13 cellular contexts compared by ENCODE assay signal in the genomic region with DNA sequence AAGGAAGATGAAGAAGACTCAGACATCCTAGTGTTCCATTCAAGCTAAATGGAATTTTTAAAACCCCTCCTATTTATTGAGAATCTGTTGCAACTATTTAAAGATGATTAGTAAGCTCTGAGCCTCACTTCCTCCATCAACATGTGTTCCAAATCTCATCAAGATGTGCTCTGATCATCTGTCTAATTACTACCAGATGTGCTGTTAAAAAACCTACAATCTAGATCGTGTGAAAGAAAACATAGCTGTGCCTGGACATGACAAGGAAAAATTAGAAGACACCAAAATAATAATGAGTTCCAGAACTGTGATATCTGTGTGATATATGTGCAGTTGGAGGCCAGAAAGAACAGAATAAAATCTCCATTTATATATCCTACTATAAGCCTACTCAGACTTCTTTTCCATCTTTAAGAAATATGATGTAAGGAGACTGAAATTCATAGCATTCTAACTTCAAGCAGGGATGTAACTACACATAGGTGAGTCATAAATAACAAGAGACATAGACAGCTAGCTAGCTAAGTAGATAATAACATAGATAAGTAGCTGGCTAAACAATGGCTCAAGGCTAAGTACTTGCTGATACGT. TPM values are rescaled to one million over a fixed set of nuclear protein-coding genes. Genes with fewer than 3 reads are reported as not detected.
DNase-seq lines count a peak whose midpoint lies in the region; ATAC-seq and TF ChIP-seq lines count a peak whose summit lies in the region.
"Had no signal": no experiment of that assay in that cellular context is flagged by ENCODE, and none has a peak within 500 bp of the region (broad histone marks: within the 10 kb centered on the region; RNA-seq: fewer than 3 reads in every experiment).

No MANE protein-coding gene starts in this region.

- 0 to 3% methylated on average over 2 of the region's 2 CpGs for WGBS in GM23248 (ENCODE audit: low coverage in 1 of 2, low lambda C conversion rate in 2 of 2, missing lambda C conversion rate in 2 of 2), 2 experiments
- WGBS in sigmoid colon, 2 donors: 85 to 87% methylated on average over 2 of the region's 2 CpGs

- DNase-seq in AG04449 (ENCODE audit: low read depth, low spot score) (peak; percentile 42), GM23248 (peak; percentile 87), fibroblast of villous mesenchyme (ENCODE audit: low read depth) (peak; percentile 67), sigmoid colon (no peak), GM19240 (ENCODE audit: insufficient read length, low spot score) (no peak), germinal center (ENCODE audit: low spot score) (no peak)
- DNase-seq in activated T-helper 2 cell treated with anti-CD3 and anti-CD28 coated beads, Interferon-gamma antibody, Interleukin-2, Interleukin-4, amounts not matched to agents 10 μg/mL and 5 μg/mL and 100 μg/mL, durations not matched to agents 14 hours and 24 hours and 36 hours (ENCODE audit: low spot score): no peak
- no peak for DNase-seq in CD8-positive, alpha-beta T cell
- DNase-seq: cerebellar nuclear complex, COR-L47, Kasumi-1, left ventricle myocardium superior had no signal

- peaks cover 77% of the 10 kb centered on the region for H3K79me2 ChIP-seq in GM23248 (ENCODE audit: insufficient read depth)

- H3K27me3 ChIP-seq in GM23248 (replicated peaks; ENCODE audit: insufficient read depth): no peaks in the 10 kb centered on the region
- H3K27me3 ChIP-seq in sigmoid colon: no peaks in the 10 kb centered on the region
- no peaks in the 10 kb centered on the region for H3K27me3 ChIP-seq in CD8-positive, alpha-beta T cell (ENCODE audit: insufficient read depth, low read length)

- H3K4me1 ChIP-seq in GM23248 (ENCODE audit: insufficient read depth) (peaks cover 50% of the 10 kb centered on the region), sigmoid colon (peaks cover 0 to 7% (median 2%) of the 10 kb centered on the region in 4 donors)
- H3K4me1 ChIP-seq in CD8-positive, alpha-beta T cell (ENCODE audit: insufficient read depth, low read length): peaks cover 25% of the 10 kb centered on the region

- TF ChIP-seq POLR2A in sigmoid colon (IDR thresholded peaks at IDR 0.05): no peak

- H3K27me3 Mint-ChIP-seq in activated T-helper 2 cell treated with anti-CD3 and anti-CD28 coated beads, Interferon-gamma antibody, Interleukin-2, Interleukin-4, amounts not matched to agents 10 μg/mL and 5 μg/mL and 100 μg/mL, durations not matched to agents 14 hours and 24 hours and 36 hours (ENCODE audit: low read depth): no peaks in the 10 kb centered on the region
- no peaks in the 10 kb centered on the region for H3K27me3 Mint-ChIP-seq in CD8-positive, alpha-beta T cell (ENCODE audit: low read depth)

- H3K27ac ChIP-seq in GM23248 (peak overlapping the region; percentile 86), sigmoid colon (no peak overlapping the region)
- no peak overlapping the region for H3K27ac ChIP-seq in CD8-positive, alpha-beta T cell (ENCODE audit: low read depth, low read length)

- TF ChIP-seq CTCF in AG04449 (IDR thresholded peaks at IDR 0.05; ENCODE audit: insufficient read depth, low read length, missing control alignments) (no peak), fibroblast of villous mesenchyme (IDR thresholded peaks at IDR 0.05; ENCODE audit: insufficient read depth, low read depth, low read length) (no peak), sigmoid colon (IDR thresholded peaks at IDR 0.05) (no peak)
- no peak for TF ChIP-seq CTCF in CD8-positive, alpha-beta T cell (IDR thresholded peaks at IDR 0.05)

- H3K36me3 ChIP-seq in GM23248 (ENCODE audit: low read depth) (peaks cover 42% of the 10 kb centered on the region), sigmoid colon (peaks cover 46 to 72% (median 63%) of the 10 kb centered on the region in 4 donors)
- peaks cover 67% of the 10 kb centered on the region for H3K36me3 ChIP-seq in CD8-positive, alpha-beta T cell (ENCODE audit: insufficient read depth, low read length)

- no peak for ATAC-seq in CD8-positive, alpha-beta T cell
- ATAC-seq: left ventricle myocardium superior, Right ventricle myocardium inferior had no signal

- peak overlapping the region; percentile 47 for H3K9ac ChIP-seq in GM23248

- CTCF ChIA-PET in AG04449 (lab: Yijun Ruan, JAX): interaction anchor here (0.7 to 2.7 kb wide), 9 partner anchors 8 to 292 kb away, joined by 3 to 10 read pairs (median 4); a partner anchor contains a TSS
- CTCF ChIA-PET in CD8-positive, alpha-beta T cell (lab: Charles Lee): interaction anchor here (0.9 to 1.3 kb wide), 2 partner anchors 24 to 33 kb away, joined by 5 read pairs; no protein-coding TSS in a partner anchor

- in situ Hi-C loops in GM23248 (cut with MboI): no loop called here

- POLR2A ChIA-PET in AG04449 (lab: Yijun Ruan, JAX): interaction anchor here (1.1 to 1.9 kb wide), 4 partner anchors 8 to 45 kb away, joined by 4 to 9 read pairs (median 8); a partner anchor contains a TSS
- POLR2A ChIA-PET in CD8-positive, alpha-beta T cell (lab: Charles Lee): no interaction called here

- no peaks in the 10 kb centered on the region for H4K20me1 ChIP-seq in GM23248 (ENCODE audit: insufficient read depth)

- no peaks in the 10 kb centered on the region for H3K9me3 Mint-ChIP-seq in activated T-helper 2 cell treated with anti-CD3 and anti-CD28 coated beads, Interferon-gamma antibody, Interleukin-2, Interleukin-4, amounts not matched to agents 10 μg/mL and 5 μg/mL and 100 μg/mL, durations not matched to agents 14 hours and 24 hours and 36 hours
- H3K9me3 Mint-ChIP-seq in CD8-positive, alpha-beta T cell: no peaks in the 10 kb centered on the region

- H3K36me3 Mint-ChIP-seq in activated T-helper 2 cell treated with anti-CD3 and anti-CD28 coated beads, Interferon-gamma antibody, Interleukin-2, Interleukin-4, amounts not matched to agents 10 μg/mL and 5 μg/mL and 100 μg/mL, durations not matched to agents 14 hours and 24 hours and 36 hours (ENCODE audit: low read depth): peaks cover 67% of the 10 kb centered on the region
- H3K36me3 Mint-ChIP-seq in CD8-positive, alpha-beta T cell: peaks cover 76% of the 10 kb centered on the region

- no peak for TF ChIP-seq EP300 in sigmoid colon (IDR thresholded peaks at IDR 0.05)

- intact Hi-C loops in activated T-helper 2 cell treated with anti-CD3 and anti-CD28 coated beads, Interferon-gamma antibody, Interleukin-2, Interleukin-4, amounts not matched to agents 10 μg/mL and 5 μg/mL and 100 μg/mL, durations not matched to agents 14 hours and 24 hours and 36 hours (cut with micrococcal nuclease): loop anchor here (10.0 kb wide), 1 partner anchor 756 kb away; no protein-coding TSS in a partner anchor
- intact Hi-C loops in sigmoid colon (cut with DNase I): loop anchor here (10.0 kb wide), 1 partner anchor 774 kb away; a partner anchor contains a TSS
- intact Hi-C loops in CD8-positive, alpha-beta T cell (cut with DNase I, micrococcal nuclease): loop anchor here (10.0 kb wide), 4 partner anchors 894 to 1506 kb away; a partner anchor contains a TSS

- H3K9me2 ChIP-seq in GM23248 (ENCODE audit: insufficient read depth): no peaks in the 10 kb centered on the region

- H3K4me1 Mint-ChIP-seq in activated T-helper 2 cell treated with anti-CD3 and anti-CD28 coated beads, Interferon-gamma antibody, Interleukin-2, Interleukin-4, amounts not matched to agents 10 μg/mL and 5 μg/mL and 100 μg/mL, durations not matched to agents 14 hours and 24 hours and 36 hours (ENCODE audit: low read depth): peaks cover 21% of the 10 kb centered on the region
- H3K4me1 Mint-ChIP-seq in CD8-positive, alpha-beta T cell (ENCODE audit: low read depth): peaks cover 47% of the 10 kb centered on the region

- H3K4me3 ChIP-seq in AG04449 (ENCODE audit: low read depth, low read length) (no peak overlapping the region), GM23248 (peak overlapping the region; percentile 42), fibroblast of villous mesenchyme (ENCODE audit: low read depth, low read length) (no peak overlapping the region), sigmoid colon (no peak overlapping the region)
- no peak overlapping the region for H3K4me3 ChIP-seq in CD8-positive, alpha-beta T cell (ENCODE audit: low read depth, low read length)

- peaks cover 56% of the 10 kb centered on the region for H3F3A ChIP-seq in GM23248 (ENCODE audit: insufficient read depth)

- no peak overlapping the region for H3K4me3 Mint-ChIP-seq in activated T-helper 2 cell treated with anti-CD3 and anti-CD28 coated beads, Interferon-gamma antibody, Interleukin-2, Interleukin-4, amounts not matched to agents 10 μg/mL and 5 μg/mL and 100 μg/mL, durations not matched to agents 14 hours and 24 hours and 36 hours (ENCODE audit: low read depth)
- H3K4me3 Mint-ChIP-seq in CD8-positive, alpha-beta T cell: no peak overlapping the region

- H3K9me3 ChIP-seq in GM23248 (ENCODE audit: low read depth) (no peaks in the 10 kb centered on the region), sigmoid colon (no peaks in the 10 kb centered on the region)
- H3K9me3 ChIP-seq in CD8-positive, alpha-beta T cell (ENCODE audit: low read length): no peaks in the 10 kb centered on the region

- H3K4me2 ChIP-seq in GM23248 (ENCODE audit: unreplicated experiment): peak overlapping the region; percentile 78

- no peak overlapping the region for H2AFZ ChIP-seq in GM23248

- peak overlapping the region; percentile 18 for H3K27ac Mint-ChIP-seq in activated T-helper 2 cell treated with anti-CD3 and anti-CD28 coated beads, Interferon-gamma antibody, Interleukin-2, Interleukin-4, amounts not matched to agents 10 μg/mL and 5 μg/mL and 100 μg/mL, durations not matched to agents 14 hours and 24 hours and 36 hours
- H3K27ac Mint-ChIP-seq in CD8-positive, alpha-beta T cell: no peak overlapping the region

RNA-seq across cellular contexts. Expression of a gene that starts 7.7 kb away (rescaled TPM):
- 62.1 and 76.4 TPM in 2 replicates for total RNA-seq in GM23248 (2014; rRNA removed; shearing (Covaris generic))
- polyA plus RNA-seq in GM23248 (2016; fragmentation: Nextera tagmentation; extraction: Ambion mirVana) (42.4 and 44.1 TPM in 2 replicates), sigmoid colon (10 to 100 TPM in 1 of 3 donors, 1 to 10 TPM in 2; 8.1 to 20.0 (median 9.0) TPM)
- total RNA-seq in activated T-helper 2 cell treated with anti-CD3 and anti-CD28 coated beads, Interferon-gamma antibody, Interleukin-2, Interleukin-4, amounts not matched to agents 10 μg/mL and 5 μg/mL and 100 μg/mL, durations not matched to agents 14 hours and 24 hours and 36 hours: 31.4 and 33.2 TPM in 2 replicates
- total RNA-seq in fibroblast of villous mesenchyme (33.5 and 54.4 TPM in 2 replicates), sigmoid colon (10 to 100 TPM; 30.3 to 37.5 (median 32.6) TPM)
- total RNA-seq in CD8-positive, alpha-beta T cell: 10 to 100 TPM; 51.5 to 56.5 TPM

RNA-seq across cellular contexts. Expression of a gene that starts 8.0 kb away (rescaled TPM):
- total RNA-seq in GM23248 (2014; rRNA removed; shearing (Covaris generic)): 9.4 and 10.4 TPM in 2 replicates
- polyA plus RNA-seq in GM23248 (2016; fragmentation: Nextera tagmentation; extraction: Ambion mirVana) (32.3 and 32.4 TPM in 2 replicates), sigmoid colon (10 to 100 TPM; 15.0 to 20.4 (median 19.2) TPM)
- 15.1 and 18.3 TPM in 2 replicates for total RNA-seq in activated T-helper 2 cell treated with anti-CD3 and anti-CD28 coated beads, Interferon-gamma antibody, Interleukin-2, Interleukin-4, amounts not matched to agents 10 μg/mL and 5 μg/mL and 100 μg/mL, durations not matched to agents 14 hours and 24 hours and 36 hours
- total RNA-seq in fibroblast of villous mesenchyme (5.5 and 7.3 TPM in 2 replicates), sigmoid colon (10 to 100 TPM in 3 of 4 donors, 1 to 10 TPM in 1; 8.0 to 17.1 (median 14.9) TPM)
- total RNA-seq in CD8-positive, alpha-beta T cell: 1 to 10 TPM; 7.5 to 8.3 TPM

RNA-seq across cellular contexts. Expression of a gene that starts 45.8 kb away (rescaled TPM):
- total RNA-seq in GM23248 (2014; rRNA removed; shearing (Covaris generic)): 166 and 203 TPM in 2 replicates
- 143 and 145 TPM in 2 replicates for polyA plus RNA-seq in GM23248 (2016; fragmentation: Nextera tagmentation; extraction: Ambion mirVana)
- 36.7 and 39.2 TPM in 2 replicates for total RNA-seq in activated T-helper 2 cell treated with anti-CD3 and anti-CD28 coated beads, Interferon-gamma antibody, Interleukin-2, Interleukin-4, amounts not matched to agents 10 μg/mL and 5 μg/mL and 100 μg/mL, durations not matched to agents 14 hours and 24 hours and 36 hours
- 98.9 and 120 TPM in 2 replicates for total RNA-seq in fibroblast of villous mesenchyme
- 10 to 100 TPM; 68.0 to 88.3 (median 80.2) TPM for total RNA-seq in sigmoid colon
- polyA plus RNA-seq in sigmoid colon: 10 to 100 TPM in 1 of 3 donors, 1 to 10 TPM in 2; 6.0 to 33.7 (median 7.2) TPM
- 10 to 100 TPM; 20.1 to 24.3 TPM for total RNA-seq in CD8-positive, alpha-beta T cell

RNA-seq across cellular contexts. Expression of a gene that starts 46.0 kb away (rescaled TPM):
- 12.3 and 17.2 TPM in 2 replicates for total RNA-seq in GM23248 (2014; rRNA removed; shearing (Covaris generic))
- 15.1 and 15.4 TPM in 2 replicates for polyA plus RNA-seq in GM23248 (2016; fragmentation: Nextera tagmentation; extraction: Ambion mirVana)
- total RNA-seq in activated T-helper 2 cell treated with anti-CD3 and anti-CD28 coated beads, Interferon-gamma antibody, Interleukin-2, Interleukin-4, amounts not matched to agents 10 μg/mL and 5 μg/mL and 100 μg/mL, durations not matched to agents 14 hours and 24 hours and 36 hours: 24.8 and 25.0 TPM in 2 replicates
- total RNA-seq in fibroblast of villous mesenchyme: 7.4 and 10.8 TPM in 2 replicates
- 10 to 100 TPM; 13.0 to 33.1 (median 26.3) TPM for total RNA-seq in sigmoid colon
- polyA plus RNA-seq in sigmoid colon: 10 to 100 TPM; 15.3 to 33.8 (median 17.4) TPM
- 1 to 10 TPM in 1 of 2 experiments, under 1 TPM in 1; 0.71 to 1.7 TPM for total RNA-seq in CD8-positive, alpha-beta T cell

Comparison
In these comparisons a context has a peak if more than half of its experiments do, and no peak if none do; other contexts are left out.
1. DNase-seq: peak in AG04449 (single experiment), GM23248 (single experiment) and fibroblast of villous mesenchyme (single experiment); none in activated T-helper 2 cell treated with anti-CD3 and anti-CD28 coated beads, Interferon-gamma antibody, Interleukin-2, Interleukin-4, amounts not matched to agents 10 μg/mL and 5 μg/mL and 100 μg/mL, durations not matched to agents 14 hours and 24 hours and 36 hours (single experiment), sigmoid colon (single experiment), CD8-positive, alpha-beta T cell (0 of 7), GM19240 (single experiment) and germinal center (single experiment).